Comparison of ENCODE assay signal across 12 cellular contexts in the genomic region with DNA sequence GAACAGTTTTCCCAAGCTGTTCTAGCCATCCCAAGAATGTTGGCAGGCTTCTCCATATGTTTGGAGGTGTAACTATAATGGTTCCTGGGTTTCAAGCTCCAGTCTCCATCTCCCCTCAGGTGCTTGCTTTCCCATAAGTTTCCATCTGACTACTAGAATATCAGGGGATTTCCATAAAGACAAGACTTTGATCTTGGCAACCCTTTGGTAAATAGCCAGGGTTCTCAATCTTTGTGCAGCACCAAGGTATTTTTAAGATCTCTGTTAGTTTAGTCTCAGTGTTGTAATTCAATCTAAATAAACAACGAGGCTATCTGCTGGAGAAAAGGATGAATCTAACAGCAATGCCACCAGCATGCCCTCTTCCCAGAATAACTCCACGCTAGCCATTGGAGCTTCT. TPM values are rescaled to one million over a fixed set of nuclear protein-coding genes. Genes with fewer than 3 reads are reported as not detected.
DNase-seq lines count a peak whose midpoint lies in the region; ATAC-seq and TF ChIP-seq lines count a peak whose summit lies in the region.
"Not testable (repeated sequence)": the region's sequence is repeated elsewhere in the genome, so short reads cannot be mapped to it uniquely, and the experiment has no call there.
"Had no signal": no experiment of that assay in that cellular context is flagged by ENCODE, and none has a peak within 500 bp of the region (broad histone marks: within the 10 kb centered on the region; RNA-seq: fewer than 3 reads in every experiment).

No MANE protein-coding gene starts in this region.

- H3K27ac ChIP-seq in CD4-positive, alpha-beta T cell (ENCODE audit: low read depth, low read length); liver (ENCODE audit: low read depth in 1 of 2, low read length in 2 of 2): not testable (repeated sequence)

- WGBS in liver = 41% methylated on average over 2 of the region's 2 CpGs

- H3K9me3 Mint-ChIP-seq in CD4-positive, alpha-beta T cell; activated T-cell treated with anti-CD3 and anti-CD28 coated beads, Interleukin-2, amount 50 U/mL, for 24 hours; activated naive CD8-positive, alpha-beta T cell treated with anti-CD3 and anti-CD28 coated beads for 36 hours; effector memory CD8-positive, alpha-beta T cell; natural killer cell treated with Interleukin-12 subunit alpha and Interleukin-12 subunit beta and Interleukin-15 and Interleukin-18, amount 100 ng/mL, for 72 hours: not testable (repeated sequence)

- intact Hi-C loops in CD4-positive, alpha-beta T cell (cut with DNase I, micrococcal nuclease) = not testable (repeated sequence)

- H3K9ac ChIP-seq in liver (ENCODE audit: low read depth in 1 of 2, low read length in 2 of 2) = not testable (repeated sequence)

- peak overlapping the region; percentile 27 for H3K27ac Mint-ChIP-seq in CD4-positive, alpha-beta T cell
- H3K27ac Mint-ChIP-seq in activated T-cell treated with anti-CD3 and anti-CD28 coated beads, Interleukin-2, amount 50 U/mL, for 24 hours = peak overlapping the region; percentile 90
- peak overlapping the region; percentile 83 for H3K27ac Mint-ChIP-seq in activated naive CD8-positive, alpha-beta T cell treated with anti-CD3 and anti-CD28 coated beads for 36 hours
- H3K27ac Mint-ChIP-seq in effector memory CD8-positive, alpha-beta T cell = peak overlapping the region; percentile 46 to 72
- peak overlapping the region; percentile 81 to 83 for H3K27ac Mint-ChIP-seq in natural killer cell treated with Interleukin-12 subunit alpha and Interleukin-12 subunit beta and Interleukin-15 and Interleukin-18, amount 100 ng/mL, for 72 hours

- TF ChIP-seq CTCF in CD4-positive, alpha-beta T cell (IDR thresholded peaks at IDR 0.05); liver (IDR thresholded peaks at IDR 0.05; ENCODE audit: low read depth, low read length, missing input control): not testable (repeated sequence)

- H3K36me3 Mint-ChIP-seq in CD4-positive, alpha-beta T cell (ENCODE audit: low read depth) = peaks cover 81% of the 10 kb centered on the region
- peaks cover 77% of the 10 kb centered on the region for H3K36me3 Mint-ChIP-seq in activated T-cell treated with anti-CD3 and anti-CD28 coated beads, Interleukin-2, amount 50 U/mL, for 24 hours (ENCODE audit: low read depth)
- peaks cover 74% of the 10 kb centered on the region for H3K36me3 Mint-ChIP-seq in activated naive CD8-positive, alpha-beta T cell treated with anti-CD3 and anti-CD28 coated beads for 36 hours
- H3K36me3 Mint-ChIP-seq in effector memory CD8-positive, alpha-beta T cell (ENCODE audit: insufficient read depth) = peaks cover 49% of the 10 kb centered on the region
- peaks cover 32% of the 10 kb centered on the region for H3K36me3 Mint-ChIP-seq in natural killer cell treated with Interleukin-12 subunit alpha and Interleukin-12 subunit beta and Interleukin-15 and Interleukin-18, amount 100 ng/mL, for 72 hours

- H3K4me3 Mint-ChIP-seq in CD4-positive, alpha-beta T cell; activated T-cell treated with anti-CD3 and anti-CD28 coated beads, Interleukin-2, amount 50 U/mL, for 24 hours; activated naive CD8-positive, alpha-beta T cell treated with anti-CD3 and anti-CD28 coated beads for 36 hours; effector memory CD8-positive, alpha-beta T cell: not testable (repeated sequence)
- H3K4me3 Mint-ChIP-seq in natural killer cell treated with Interleukin-12 subunit alpha and Interleukin-12 subunit beta and Interleukin-15 and Interleukin-18, amount 100 ng/mL, for 72 hours = peak overlapping the region; percentile 63

- H3K4me1 ChIP-seq in liver (ENCODE audit: control insufficient read depth in 4 of 4, insufficient read depth in 4 of 4, low read length in 3 of 4) = peaks cover 9 to 24% (median 16%) of the 10 kb centered on the region in 4 donors

- not testable (repeated sequence) for DNase-seq in CD4-positive, alpha-beta T cell; activated T-cell treated with anti-CD3 and anti-CD28 coated beads, Interleukin-2, amount 50 U/mL, for 24 hours; activated naive CD8-positive, alpha-beta T cell treated with anti-CD3 and anti-CD28 coated beads for 36 hours; effector memory CD8-positive, alpha-beta T cell; natural killer cell treated with Interleukin-12 subunit alpha and Interleukin-12 subunit beta and Interleukin-15 and Interleukin-18, amount 100 ng/mL, for 72 hours (ENCODE audit: low spot score)
- peak; percentile 19 for DNase-seq in DMS53 (lab: John Stamatoyannopoulos, UW)

- not testable (repeated sequence) for H3K4me3 ChIP-seq in liver (ENCODE audit: low read depth in 1 of 3, low read length in 3 of 3)

- not testable (repeated sequence) for H3K9me3 ChIP-seq in CD4-positive, alpha-beta T cell (ENCODE audit: control insufficient read depth, low read length); liver (ENCODE audit: control insufficient read depth in 4 of 4, low read length in 3 of 4)

- CTCF ChIA-PET in CD4-positive, alpha-beta T cell (lab: Charles Lee) = not testable (repeated sequence)

- H3K27me3 Mint-ChIP-seq in CD4-positive, alpha-beta T cell; activated T-cell treated with anti-CD3 and anti-CD28 coated beads, Interleukin-2, amount 50 U/mL, for 24 hours; activated naive CD8-positive, alpha-beta T cell treated with anti-CD3 and anti-CD28 coated beads for 36 hours; effector memory CD8-positive, alpha-beta T cell; natural killer cell treated with Interleukin-12 subunit alpha and Interleukin-12 subunit beta and Interleukin-15 and Interleukin-18, amount 100 ng/mL, for 72 hours: not testable (repeated sequence)

- peaks cover 68% of the 10 kb centered on the region for H3K4me1 Mint-ChIP-seq in CD4-positive, alpha-beta T cell (ENCODE audit: low read depth)
- H3K4me1 Mint-ChIP-seq in activated T-cell treated with anti-CD3 and anti-CD28 coated beads, Interleukin-2, amount 50 U/mL, for 24 hours (ENCODE audit: low read depth) = peaks cover 75% of the 10 kb centered on the region
- peaks cover 58% of the 10 kb centered on the region for H3K4me1 Mint-ChIP-seq in activated naive CD8-positive, alpha-beta T cell treated with anti-CD3 and anti-CD28 coated beads for 36 hours
- peaks cover 34 to 56% of the 10 kb centered on the region in 2 donors for H3K4me1 Mint-ChIP-seq in effector memory CD8-positive, alpha-beta T cell (ENCODE audit: low read depth in 2 of 2)
- H3K4me1 Mint-ChIP-seq in natural killer cell treated with Interleukin-12 subunit alpha and Interleukin-12 subunit beta and Interleukin-15 and Interleukin-18, amount 100 ng/mL, for 72 hours (ENCODE audit: low read depth in 2 of 2) = peaks cover 46% of the 10 kb centered on the region in 2 donors

- not testable (repeated sequence) for H3K27me3 ChIP-seq in CD4-positive, alpha-beta T cell (ENCODE audit: control insufficient read depth, insufficient read depth, low read length); liver (ENCODE audit: control insufficient read depth in 4 of 4, insufficient read depth in 4 of 4, low read length in 3 of 4)

- not testable (repeated sequence) for H3K36me3 ChIP-seq in liver (ENCODE audit: control insufficient read depth in 4 of 4, insufficient read depth in 3 of 4, low read depth in 1 of 4, low read length in 3 of 4)

- not testable (repeated sequence) for TF ChIP-seq RAD21 in liver (IDR thresholded peaks at IDR 0.05)

- ATAC-seq in CD4-positive, alpha-beta T cell (ENCODE audit: poor library complexity); effector memory CD8-positive, alpha-beta T cell (replicated peaks); natural killer cell treated with Interleukin-12 subunit alpha and Interleukin-12 subunit beta and Interleukin-15 and Interleukin-18, amount 100 ng/mL, for 72 hours: not testable (repeated sequence)

- POLR2A ChIA-PET in CD4-positive, alpha-beta T cell (lab: Charles Lee) = interaction anchor here (1.1 kb wide), 1 partner anchor 38 kb away, joined by 4 read pairs; no protein-coding TSS in a partner anchor

TF ChIP-seq in liver, 16 proteins besides CTCF, POLR2A, EP300 and RAD21:
- TF ChIP-seq SP1 (IDR thresholded peaks at IDR 0.05) (peak; percentile 33), JUND (IDR thresholded peaks at IDR 0.05) (peak in 1 of 2 donors; percentile 23), HNF4A (conservative IDR thresholded peaks at IDR 0.05) (peak; percentile 34 to 69)

RNA-seq across cellular contexts. Expression of a gene that starts 56.7 kb away (rescaled TPM):
- total RNA-seq in CD4-positive, alpha-beta T cell = under 1 TPM; 0.11 to 0.14 TPM
- not detected for total RNA-seq in activated naive CD8-positive, alpha-beta T cell treated with anti-CD3 and anti-CD28 coated beads for 36 hours
- under 1 TPM in 1 of 2 donors, not detected in 1; 0.17 TPM for total RNA-seq in liver
- polyA plus RNA-seq in liver = not detected
- total RNA-seq in natural killer cell treated with Interleukin-12 subunit alpha and Interleukin-12 subunit beta and Interleukin-15 and Interleukin-18, amount 100 ng/mL, for 72 hours = under 1 TPM; 0.24 to 0.36 TPM
- total RNA-seq: Daoy, H4, HFFc6, HT1080 had no signal
- polyA plus RNA-seq: CD4-positive, CD25-positive, alpha-beta regulatory T cell had no signal

Comparison
In these comparisons a context has a peak if more than half of its experiments do, and no peak if none do; other contexts are left out.
1. H3K27ac Mint-ChIP-seq: peak in every context shown above with its lines; median percentile 90 in activated T-cell treated with anti-CD3 and anti-CD28 coated beads, Interleukin-2, amount 50 U/mL, for 24 hours; 83 in activated naive CD8-positive, alpha-beta T cell treated with anti-CD3 and anti-CD28 coated beads for 36 hours; 82 in natural killer cell treated with Interleukin-12 subunit alpha and Interleukin-12 subunit beta and Interleukin-15 and Interleukin-18, amount 100 ng/mL, for 72 hours; 59 in effector memory CD8-positive, alpha-beta T cell; 27 in CD4-positive, alpha-beta T cell.